8 cellular contexts compared by ENCODE assay signal in the genomic region with DNA sequence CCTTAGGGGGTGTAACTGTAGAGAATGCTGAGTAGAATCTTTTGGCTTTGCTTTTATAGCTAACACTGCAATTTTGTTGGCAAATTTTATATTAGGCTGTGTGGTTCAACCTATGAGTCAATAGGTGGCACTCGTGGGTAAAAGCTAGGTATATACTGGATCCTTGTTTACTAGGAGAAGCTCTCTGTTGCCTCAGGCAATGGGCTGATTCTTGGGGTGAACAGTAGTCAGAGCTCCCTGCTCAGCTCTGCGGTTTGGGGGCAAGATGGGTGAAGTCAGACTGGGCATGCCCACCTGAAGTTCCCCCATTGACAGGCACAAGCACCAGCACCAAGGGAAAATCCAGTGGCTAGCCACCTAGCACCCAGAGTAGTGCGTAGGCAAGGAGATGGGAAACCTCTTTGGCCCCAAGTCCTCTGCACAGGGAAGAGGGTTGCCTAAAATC.
DNase-seq lines count a peak whose midpoint lies in the region; ATAC-seq and TF ChIP-seq lines count a peak whose summit lies in the region.

No MANE protein-coding gene starts in this region.

- no peaks in the 10 kb centered on the region for H3K36me3 ChIP-seq in RWPE2 (ENCODE audit: low read depth)

- no peaks in the 10 kb centered on the region for H3K4me1 ChIP-seq in RWPE2 (ENCODE audit: insufficient read depth, poor library complexity, severe bottlenecking)

- ATAC-seq in GM18909 (IDR thresholded peaks at IDR 0.05; ENCODE audit: poor library complexity, unreplicated experiment) (peak; percentile 70), HG03342 (IDR thresholded peaks at IDR 0.05; ENCODE audit: unreplicated experiment) (peak; percentile 66), RWPE2 (ENCODE audit: low read depth) (no peak)

- no peak for DNase-seq in RWPE2 (ENCODE audit: low spot score)
- DNase-seq in mesothelial cell of epicardium (ENCODE audit: low spot score in 2 of 2, unreplicated experiment in 2 of 2): no peak
- DNase-seq in stimulated activated naive CD4-positive, alpha-beta T cell (lab: John Stamatoyannopoulos, UW): no peak
- no peak for DNase-seq in stimulated activated CD4-positive, alpha-beta T cell treated with anti-CD3 and anti-CD28 coated beads, Interleukin-4, amount 100 ng/mL, for 1 hour
- no peak for DNase-seq in SKM-1 treated with dmso at 0.1 percent for 144 hours (lab: John Stamatoyannopoulos, UW; ENCODE audit: unreplicated experiment)
- no peak for DNase-seq in DMS79 (lab: John Stamatoyannopoulos, UW)

- no peaks in the 10 kb centered on the region for H3K36me3 Mint-ChIP-seq in mesothelial cell of epicardium

- no peaks in the 10 kb centered on the region for H3K9me3 ChIP-seq in RWPE2 (ENCODE audit: severe bottlenecking)

- H3K4me3 ChIP-seq in RWPE2 (ENCODE audit: severe bottlenecking): no peak overlapping the region

- no peaks in the 10 kb centered on the region for H3K27me3 ChIP-seq in RWPE2 (ENCODE audit: insufficient read depth, poor library complexity, severe bottlenecking)

- H3K27me3 Mint-ChIP-seq in mesothelial cell of epicardium (ENCODE audit: low read depth): peaks cover 13% of the 10 kb centered on the region

- H3K27ac ChIP-seq in RWPE2 (ENCODE audit: poor library complexity, severe bottlenecking): no peak overlapping the region

- no peak overlapping the region for H3K4me3 Mint-ChIP-seq in mesothelial cell of epicardium

- H3K4me1 Mint-ChIP-seq in mesothelial cell of epicardium: no peaks in the 10 kb centered on the region

- peaks cover 14% of the 10 kb centered on the region for H3K9me3 Mint-ChIP-seq in mesothelial cell of epicardium

- peak; percentile 36 for TF ChIP-seq CTCF in RWPE2 (IDR thresholded peaks at IDR 0.05; ENCODE audit: poor library complexity, severe bottlenecking)
- peak; percentile 42 for TF ChIP-seq CTCF in mesothelial cell of epicardium (IDR thresholded peaks at IDR 0.05; ENCODE audit: unreplicated experiment)

- H3K27ac Mint-ChIP-seq in mesothelial cell of epicardium: no peak overlapping the region
